Comparison of ENCODE assay signal across 27 cellular contexts in genomic region chr7:142876236-142876960, GRCh38. TPM values are rescaled to one million over a fixed set of nuclear protein-coding genes. Genes with fewer than 3 reads are reported as not detected.
"Had no signal": no experiment of that assay in that cellular context is flagged by ENCODE, and none has a peak within 500 bp of the region (broad histone marks: within the 10 kb centered on the region; RNA-seq: fewer than 3 reads in every experiment).

No MANE protein-coding gene starts in this region.

- H3K36me3 ChIP-seq: brain microvascular endothelial cell, MG63, Peyer's patch, SJCRH30 had no signal

- H3K4me2 ChIP-seq: SK-N-SH had no signal

- H3K4me1 ChIP-seq: Peyer's patch, SJCRH30 had no signal

- ATAC-seq: activated CD8-positive, alpha-beta memory T cell treated with anti-CD3 and anti-CD28 coated beads, Interleukin-2, amount 10 ng/mL, durations not matched to agents 7 days and 5 days had no signal

- H3K27ac ChIP-seq: brain microvascular endothelial cell, Peyer's patch, RWPE1, SJCRH30 had no signal

- H3K9me3 ChIP-seq: MG63, Peyer's patch, SJCRH30, SK-N-SH had no signal

- H3K4me3 ChIP-seq: MG63, Peyer's patch, SJCRH30 had no signal

- H3K27me3 ChIP-seq: MG63, Peyer's patch had no signal

- DNase-seq: activated B cell treated with CpG ODN at 0.5 μM for 24 hours; activated CD4-positive, alpha-beta T cell treated with anti-CD3 and anti-CD28 coated beads for 1 hour; activated CD4-positive, alpha-beta T cell treated with anti-CD3 and anti-CD28 coated beads, Interleukin-2, amount 10 ng/mL, durations not matched to agents 24 days and 14 days; activated CD4-positive, alpha-beta T cell treated with anti-CD3 and anti-CD28 coated beads, Interleukin-2, amount 50 U/mL, for 48 hours; activated CD8-positive, alpha-beta memory T cell treated with anti-CD3 and anti-CD28 coated beads, Interleukin-2, amount 10 ng/mL, durations not matched to agents 7 days and 5 days; activated gamma-delta T cell; activated naive CD4-positive, alpha-beta T cell treated with anti-CD3 and anti-CD28 coated beads for 36 hours; activated T-cell treated with anti-CD3 and anti-CD28 coated beads, Interleukin-2, amount 50 U/mL, for 24 hours; amygdala; brain microvascular endothelial cell; MG63; MV-4-11; NCI-H1105 treated with DMSO at 0.1 percent for 48 hours; NCI-H1436 treated with DMSO at 0.1 percent for 48 hours; NCI-H187; NCI-H2081; NCI-H510A treated with DMSO at 0.1 percent for 48 hours; NCI-H69; NK-92 treated with Interleukin-12 subunit alpha and Interleukin-12 subunit beta, amount 100 ng/mL, for 24 hours; Right ventricle myocardium superior; SJCRH30; SK-N-SH; SW 1271 had no signal

- H3K9ac ChIP-seq: SK-N-SH had no signal

RNA-seq across cellular contexts. Expression of gene TRPV6, which starts 9.1 kb away (rescaled TPM):
- total RNA-seq: activated B cell treated with CpG ODN at 0.5 μM for 24 hours; activated CD4-positive, alpha-beta T cell treated with anti-CD3 and anti-CD28 coated beads, Interleukin-2, amount 10 ng/mL, durations not matched to agents 24 days and 14 days; activated CD8-positive, alpha-beta memory T cell treated with anti-CD3 and anti-CD28 coated beads, Interleukin-2, amount 10 ng/mL, durations not matched to agents 7 days and 5 days; activated naive CD4-positive, alpha-beta T cell treated with anti-CD3 and anti-CD28 coated beads for 36 hours; activated T-helper 1 cell treated with anti-CD3 and anti-CD28 coated beads, Interleukin-12 subunit alpha, Interleukin-12 subunit beta, Interleukin-2, Interleukin-4 antibody, amounts not matched to agents 30 ng/mL and 10 ng/mL and 1 ng/mL, durations not matched to agents 14 hours and 24 hours and 36 hours; Right ventricle myocardium superior; SJCRH30; T-helper 1 cell treated with Interleukin-12 subunit alpha and Interleukin-12 subunit beta and Interleukin-4 antibody, amounts not matched to agents 30 ng/mL and 1 ng/mL, for 36 hours had no signal
- polyA plus RNA-seq: SK-N-SH had no signal

RNA-seq across cellular contexts. Expression of gene TRPV5, which starts 57.1 kb away (rescaled TPM):
- total RNA-seq: activated CD4-positive, alpha-beta T cell treated with anti-CD3 and anti-CD28 coated beads, Interleukin-2, amount 10 ng/mL, durations not matched to agents 24 days and 14 days; activated CD8-positive, alpha-beta memory T cell treated with anti-CD3 and anti-CD28 coated beads, Interleukin-2, amount 10 ng/mL, durations not matched to agents 7 days and 5 days; activated naive CD4-positive, alpha-beta T cell treated with anti-CD3 and anti-CD28 coated beads for 36 hours; activated T-helper 1 cell treated with anti-CD3 and anti-CD28 coated beads, Interleukin-12 subunit alpha, Interleukin-12 subunit beta, Interleukin-2, Interleukin-4 antibody, amounts not matched to agents 30 ng/mL and 10 ng/mL and 1 ng/mL, durations not matched to agents 14 hours and 24 hours and 36 hours; Right ventricle myocardium superior; SJCRH30; T-helper 1 cell treated with Interleukin-12 subunit alpha and Interleukin-12 subunit beta and Interleukin-4 antibody, amounts not matched to agents 30 ng/mL and 1 ng/mL, for 36 hours had no signal
- polyA plus RNA-seq: SK-N-SH had no signal
